18 cellular contexts compared by ENCODE assay signal in genomic region chr2:170940066-170940465, GRCh38. TPM values are rescaled to one million over a fixed set of nuclear protein-coding genes. Genes with fewer than 3 reads are reported as not detected.
DNase-seq lines count a peak whose midpoint lies in the region; ATAC-seq, FAIRE-seq and TF ChIP-seq lines count a peak whose summit lies in the region.
"Had no signal": no experiment of that assay in that cellular context is flagged by ENCODE, and none has a peak within 500 bp of the region (broad histone marks: within the 10 kb centered on the region; RNA-seq: fewer than 3 reads in every experiment).

No MANE protein-coding gene starts in this region.

- H3K79me1 ChIP-seq in trophoblast cell (ENCODE audit: low read length), result no peaks in the 10 kb centered on the region

- H3K79me2 ChIP-seq in GM23338 (replicated peaks; ENCODE audit: insufficient read depth) (peaks cover 100% of the 10 kb centered on the region), GM12878 (ENCODE audit: control insufficient read depth, insufficient read depth, low read length) (peaks cover 94% of the 10 kb centered on the region), trophoblast cell (ENCODE audit: control insufficient read depth, insufficient read depth, low read length, poor library complexity) (peaks cover 13% of the 10 kb centered on the region)

- no peaks in the 10 kb centered on the region for H3K36me3 ChIP-seq in GM23338 (ENCODE audit: insufficient read depth)
- peaks cover 0 to 8% of the 10 kb centered on the region in 2 experiments; a peak in 2 of 4 replicates for H3K36me3 ChIP-seq in GM12878 (ENCODE audit: control insufficient read depth in 2 of 2, insufficient read depth in 2 of 2, low read length in 1 of 2)
- H3K36me3 ChIP-seq in trophoblast cell (ENCODE audit: control insufficient read depth in 1 of 2, insufficient read depth in 2 of 2, low read length in 2 of 2), result peaks cover 13 to 17% of the 10 kb centered on the region in 2 experiments

- CTCF ChIA-PET in GM12878 (lab: Yijun Ruan, JAX), result interaction anchor here (4.9 kb wide), 1 partner anchor 10 kb away, joined by 53 read pairs; the partner anchor contains the start of gene GORASP2

- in situ Hi-C loops in GM12878 (cut with MboI), result loop anchor here (25.0 kb wide), 1 partner anchor 1622 kb away; the partner anchor contains the start of gene PDK1

- peak overlapping the region; percentile 13 for H3K4ac ChIP-seq in trophoblast cell (ENCODE audit: low read depth, low read length)

- H2BK5ac ChIP-seq in trophoblast cell (ENCODE audit: low read depth, low read length, poor library complexity), result no peak overlapping the region

- no peak for TF ChIP-seq POLR2A in GM12878 (IDR thresholded peaks at IDR 0.05; ENCODE audit: low read depth, low read length)

- no peaks in the 10 kb centered on the region for H3K9me3 Mint-ChIP-seq in activated naive CD8-positive, alpha-beta T cell treated with anti-CD3 and anti-CD28 coated beads, Interleukin-2, amount 10 ng/mL, durations not matched to agents 7 days and 5 days
- H3K9me3 Mint-ChIP-seq in activated naive CD8-positive, alpha-beta T cell treated with anti-CD3 and anti-CD28 coated beads for 36 hours, result no peaks in the 10 kb centered on the region
- H3K9me3 Mint-ChIP-seq in GM23338, result no peaks in the 10 kb centered on the region

- TF ChIP-seq CTCF in GM23338 (conservative IDR thresholded peaks at IDR 0.05; ENCODE audit: low read depth in 2 of 2) (no peak), GM12878 (IDR thresholded peaks at IDR 0.05 in 2 of 3, conservative IDR thresholded peaks at IDR 0.05 in 1 of 3; ENCODE audit: control insufficient read depth in 2 of 3, extremely low read depth in 1 of 3, insufficient read depth in 1 of 3, low read depth in 3 of 3, low read length in 3 of 3) (no peak)

- no peak overlapping the region for H2AFZ ChIP-seq in GM23338
- H2AFZ ChIP-seq in GM12878 (ENCODE audit: control insufficient read depth, low read depth, low read length), result no peak overlapping the region
- no peak overlapping the region for H2AFZ ChIP-seq in trophoblast cell (ENCODE audit: insufficient read depth, low read length, poor library complexity)

- H3K27ac ChIP-seq in GM23338 (ENCODE audit: low read depth) (no peak overlapping the region), GM12878 (ENCODE audit: control insufficient read depth, insufficient read depth) (no peak overlapping the region), trophoblast cell (ENCODE audit: low read depth, low read length) (no peak overlapping the region)

- TF ChIP-seq RAD21 in GM12878 (IDR thresholded peaks at IDR 0.05; ENCODE audit: insufficient read depth, low read depth, low read length), result no peak

- H3K4me3 Mint-ChIP-seq in activated naive CD8-positive, alpha-beta T cell treated with anti-CD3 and anti-CD28 coated beads, Interleukin-2, amount 10 ng/mL, durations not matched to agents 7 days and 5 days, result no peak overlapping the region
- no peak overlapping the region for H3K4me3 Mint-ChIP-seq in activated naive CD8-positive, alpha-beta T cell treated with anti-CD3 and anti-CD28 coated beads for 36 hours
- H3K4me3 Mint-ChIP-seq in GM23338, result no peak overlapping the region

- SMC1A ChIA-PET in GM12878 (lab: Charles Lee; ENCODE audit: uncharacterized antibody, unreplicated experiment), result interaction anchor here (0.9 to 1.6 kb wide), 2 partner anchors 11 to 1521 kb away, joined by 3 to 5 read pairs; partner anchors contain the start of gene GORASP2

- no peaks in the 10 kb centered on the region for H3F3A ChIP-seq in GM23338 (replicated peaks; ENCODE audit: low read depth)

- H3K4me3 ChIP-seq in GM23338 (no peak overlapping the region), GM12878 (no peak overlapping the region), trophoblast cell (ENCODE audit: low read depth, low read length) (no peak overlapping the region)
- H3K4me3 ChIP-seq: MG63, SK-N-MC had no signal

- H3K9me3 ChIP-seq in GM12878 (replicated peaks; ENCODE audit: control insufficient read depth, insufficient read depth, low read length), result peaks cover 6% of the 10 kb centered on the region; the same call in 2 of the 3 replicates
- no peaks in the 10 kb centered on the region for H3K9me3 ChIP-seq in trophoblast cell (ENCODE audit: insufficient read depth, low read depth, low read length)
- H3K9me3 ChIP-seq: MG63 had no signal

- ATAC-seq in activated naive CD8-positive, alpha-beta T cell treated with anti-CD3 and anti-CD28 coated beads, Interleukin-2, amount 10 ng/mL, durations not matched to agents 7 days and 5 days (ENCODE audit: low read depth), result peak; percentile 52
- ATAC-seq in GM23338 (no peak; the same call in 2 of the 3 replicates), GM12878 (peak; percentile 63)

- DNase-seq in activated naive CD8-positive, alpha-beta T cell treated with anti-CD3 and anti-CD28 coated beads, Interleukin-2, amount 10 ng/mL, durations not matched to agents 7 days and 5 days, result no peak
- no peak for DNase-seq in activated naive CD8-positive, alpha-beta T cell treated with anti-CD3 and anti-CD28 coated beads for 36 hours
- DNase-seq in GM23338 (ENCODE audit: low spot score), result no peak
- DNase-seq in GM12878 (ENCODE audit: low read depth, low spot score), result no peak
- DNase-seq in trophoblast cell, result no peak
- DNase-seq in retina, result no peak
- DNase-seq in NCI-H2029 treated with DMSO at 0.1 percent for 48 hours (lab: John Stamatoyannopoulos, UW), result no peak
- DNase-seq: C1 segment of cervical spinal cord, DMS 273 treated with DMSO at 0.1 percent for 48 hours, DND-41, MG63, NCI-H1092 treated with DMSO at 0.1 percent for 48 hours, NCI-H2081 treated with DMSO at 0.1 percent for 48 hours, NCI-H510A, NCI-H748 treated with DMSO at 0.1 percent for 48 hours, SHP77 had no signal

- no peak overlapping the region for H3K23ac ChIP-seq in trophoblast cell (ENCODE audit: low read length)

- no peak overlapping the region for H3K18ac ChIP-seq in trophoblast cell (ENCODE audit: low read length)

- RAD21 ChIA-PET in GM12878 (lab: Charles Lee; ENCODE audit: unreplicated experiment), result interaction anchor here (1.0 to 3.0 kb wide), 3 partner anchors 9 to 11 kb away, joined by 3 to 11 read pairs (median 3); partner anchors contain the start of gene GORASP2

- H3K9ac ChIP-seq in GM12878 (ENCODE audit: control insufficient read depth, insufficient read depth, low read length) (no peak overlapping the region), trophoblast cell (ENCODE audit: low read length) (no peak overlapping the region)

- FAIRE-seq in GM12878 (lab: Jason Lieb, UNC), result peak; percentile 27
- FAIRE-seq: H1 had no signal

- H3K27me3 Mint-ChIP-seq in activated naive CD8-positive, alpha-beta T cell treated with anti-CD3 and anti-CD28 coated beads, Interleukin-2, amount 10 ng/mL, durations not matched to agents 7 days and 5 days, result no peaks in the 10 kb centered on the region
- no peaks in the 10 kb centered on the region for H3K27me3 Mint-ChIP-seq in activated naive CD8-positive, alpha-beta T cell treated with anti-CD3 and anti-CD28 coated beads for 36 hours
- peaks cover 6% of the 10 kb centered on the region for H3K27me3 Mint-ChIP-seq in GM23338 (ENCODE audit: insufficient read depth, low read depth, poor library complexity)

- H3K14ac ChIP-seq in trophoblast cell (ENCODE audit: low read length), result no peak overlapping the region

- H4K91ac ChIP-seq in trophoblast cell (ENCODE audit: low read depth, low read length), result no peak overlapping the region

- peaks cover 45% of the 10 kb centered on the region for H4K20me1 ChIP-seq in GM23338 (replicated peaks; ENCODE audit: insufficient read depth)
- H4K20me1 ChIP-seq in GM12878 (ENCODE audit: control insufficient read depth, insufficient read depth), result no peaks in the 10 kb centered on the region

- H3K27me3 ChIP-seq in GM23338 (ENCODE audit: insufficient read depth), result no peaks in the 10 kb centered on the region
- no peaks in the 10 kb centered on the region for H3K27me3 ChIP-seq in GM12878 (replicated peaks in 1 of 2; ENCODE audit: control insufficient read depth in 2 of 2, insufficient read depth in 2 of 2, low read length in 1 of 2)
- H3K27me3 ChIP-seq in trophoblast cell (ENCODE audit: insufficient read depth, low read length), result no peaks in the 10 kb centered on the region
- H3K27me3 ChIP-seq: MG63 had no signal

- peaks cover 37% of the 10 kb centered on the region for H3K4me1 Mint-ChIP-seq in activated naive CD8-positive, alpha-beta T cell treated with anti-CD3 and anti-CD28 coated beads, Interleukin-2, amount 10 ng/mL, durations not matched to agents 7 days and 5 days
- H3K4me1 Mint-ChIP-seq in activated naive CD8-positive, alpha-beta T cell treated with anti-CD3 and anti-CD28 coated beads for 36 hours, result peaks cover 68% of the 10 kb centered on the region
- peaks cover 13% of the 10 kb centered on the region; the same call in 2 of the 3 replicates for H3K4me1 Mint-ChIP-seq in GM23338

- BruUV-seq in GM12878 (replicated peaks; lab: Mats Ljungman, UMichigan), result no TSS peak

- POLR2A ChIA-PET in activated naive CD8-positive, alpha-beta T cell treated with anti-CD3 and anti-CD28 coated beads, Interleukin-2, amount 10 ng/mL, durations not matched to agents 7 days and 5 days (lab: Charles Lee), result no interaction called here
- POLR2A ChIA-PET in GM12878 (lab: Charles Lee), result no interaction called here

- H4K8ac ChIP-seq in trophoblast cell (ENCODE audit: low read depth, low read length), result no peak overlapping the region

- H3K4me2 ChIP-seq in GM23338 (no peak overlapping the region), GM12878 (ENCODE audit: control insufficient read depth, insufficient read depth) (no peak overlapping the region; the same call in 1 of the 2 replicates), trophoblast cell (ENCODE audit: low read length) (no peak overlapping the region)

- H3K36me3 Mint-ChIP-seq in activated naive CD8-positive, alpha-beta T cell treated with anti-CD3 and anti-CD28 coated beads, Interleukin-2, amount 10 ng/mL, durations not matched to agents 7 days and 5 days, result peaks cover 14% of the 10 kb centered on the region
- H3K36me3 Mint-ChIP-seq in activated naive CD8-positive, alpha-beta T cell treated with anti-CD3 and anti-CD28 coated beads for 36 hours, result peaks cover 9% of the 10 kb centered on the region
- peaks cover 10% of the 10 kb centered on the region; the same call in 2 of the 3 replicates for H3K36me3 Mint-ChIP-seq in GM23338 (ENCODE audit: low read depth)

- TF ChIP-seq EP300 in GM12878 (IDR thresholded peaks at IDR 0.05; ENCODE audit: borderline replicate concordance in 1 of 2, control insufficient read depth in 1 of 2, low read depth in 2 of 2, low read length in 2 of 2), result no peak

- intact Hi-C loops in GM12878 (cut with micrococcal nuclease; ENCODE audit: unreplicated experiment), result no loop called here

- no peak overlapping the region for H2AK5ac ChIP-seq in trophoblast cell (ENCODE audit: low read length)

- H2BK12ac ChIP-seq in trophoblast cell (ENCODE audit: low read length), result no peak overlapping the region

- H4K12ac ChIP-seq in trophoblast cell (ENCODE audit: low read depth, low read length), result no peak overlapping the region

- H3K4me1 ChIP-seq in GM23338 (ENCODE audit: insufficient read depth), result 0 out of 2 replicates have a peak, but pooled peaks cover 5% of the 10 kb centered on the region
- H3K4me1 ChIP-seq in GM12878 (ENCODE audit: control insufficient read depth, insufficient read depth, low read length), result 0 out of 2 replicates have a peak, but pooled peaks cover 2% of the 10 kb centered on the region
- no peaks in the 10 kb centered on the region for H3K4me1 ChIP-seq in trophoblast cell (ENCODE audit: control insufficient read depth in 1 of 2, insufficient read depth in 2 of 2, low read length in 2 of 2)

- H3K9me2 ChIP-seq in GM23338 (ENCODE audit: insufficient read depth), result no peaks in the 10 kb centered on the region

- H2BK120ac ChIP-seq in trophoblast cell (ENCODE audit: insufficient read depth, low read length, poor library complexity), result no peak overlapping the region

- H3K27ac Mint-ChIP-seq in activated naive CD8-positive, alpha-beta T cell treated with anti-CD3 and anti-CD28 coated beads, Interleukin-2, amount 10 ng/mL, durations not matched to agents 7 days and 5 days, result no peak overlapping the region
- no peak overlapping the region for H3K27ac Mint-ChIP-seq in activated naive CD8-positive, alpha-beta T cell treated with anti-CD3 and anti-CD28 coated beads for 36 hours
- H3K27ac Mint-ChIP-seq in GM23338, result peak overlapping the region; percentile 8; the same call in 1 of the 2 replicates

RNA-seq across cellular contexts. Expression of gene GORASP2, which starts 11.0 kb away (rescaled TPM):
- total RNA-seq in activated naive CD8-positive, alpha-beta T cell treated with anti-CD3 and anti-CD28 coated beads, Interleukin-2, amount 10 ng/mL, durations not matched to agents 7 days and 5 days, result 10 to 100 TPM; 61.2 to 62.7 TPM
- total RNA-seq in activated naive CD8-positive, alpha-beta T cell treated with anti-CD3 and anti-CD28 coated beads for 36 hours, result 10 to 100 TPM; 84.5 to 95.0 TPM
- total RNA-seq in GM23338 (2014; rRNA removed; shearing (Covaris generic)), result 45.2 and 45.9 TPM in 2 replicates
- polyA plus RNA-seq in GM23338 (2016; fragmentation: Nextera tagmentation; extraction: Ambion mirVana) (38.7 and 44.5 TPM in 2 replicates), GM12878 (2011; rRNA removed) (130 and 169 TPM in 2 replicates), GM12878 (2014; fragmentation: Illumina TruSeq; extraction: Trizol) (129 and 139 TPM in 2 replicates), GM12878 (2014; fragmentation: Nextera tagmentation; extraction: Ambion mirVana) (10 to 100 TPM; 26.3 to 35.0 TPM), GM12878 (2014; rRNA removed) (111 and 113 TPM in 2 replicates), GM12878 (2016; fragmentation: Nextera tagmentation; extraction: Ambion mirVana) (100 to 1,000 TPM; 132 to 140 TPM)
- 40.4 and 47.6 TPM in 2 replicates for total RNA-seq in GM12878 (2013; cell fraction: nucleolus; rRNA removed)
- total RNA-seq in GM12878 (2014; rRNA removed) (62.4 and 63.9 TPM in 2 replicates), GM12878 (2014; rRNA removed; fragmentation: Illumina TruSeq; extraction: Trizol) (43.6 and 50.5 TPM in 2 replicates), GM12878 (2021) (94.8 and 94.9 TPM in 2 replicates)
- polyA plus RNA-seq in GM12878 (2011; ENCODE audit: low read depth), result 55.9 TPM
- polyA plus RNA-seq in GM12878 (2011; cell fraction: cytosol; rRNA removed), result 158 and 174 TPM in 2 replicates
- polyA plus RNA-seq in GM12878 (2011; cell fraction: nucleus; rRNA removed), result 70.7 and 73.5 TPM in 2 replicates
- 66.5 and 77.2 TPM in 2 replicates for polyA plus RNA-seq in GM12878 (2012)
- polyA minus RNA-seq in GM12878 (2011; rRNA and poly(A)+ RNA removed), result 114 and 140 TPM in 2 replicates
- 30.9 and 35.2 TPM in 2 replicates for polyA minus RNA-seq in GM12878 (2011; cell fraction: cytosol; rRNA and poly(A)+ RNA removed)
- polyA minus RNA-seq in GM12878 (2011; cell fraction: nucleus; rRNA and poly(A)+ RNA removed), result 27.6 and 46.7 TPM in 2 replicates
- 158 and 169 TPM in 2 replicates for polyA plus RNA-seq in trophoblast cell (2013)
